11 cellular contexts compared by ENCODE assay signal in genomic region chr5:172838151-172838875, GRCh38. TPM values are rescaled to one million over a fixed set of nuclear protein-coding genes. Genes with fewer than 3 reads are reported as not detected.
DNase-seq lines count a peak whose midpoint lies in the region; ATAC-seq and TF ChIP-seq lines count a peak whose summit lies in the region.
"Had no signal": no experiment of that assay in that cellular context is flagged by ENCODE, and none has a peak within 500 bp of the region (broad histone marks: within the 10 kb centered on the region; RNA-seq: fewer than 3 reads in every experiment).

No MANE protein-coding gene starts in this region.

- no peak for DNase-seq in activated CD8-positive, alpha-beta memory T cell treated with anti-CD3 and anti-CD28 coated beads, Interleukin-2, amount 10 ng/mL, durations not matched to agents 7 days and 5 days
- no peak for DNase-seq in activated CD8-positive, alpha-beta memory T cell treated with anti-CD3 and anti-CD28 coated beads, Interleukin-2, amount 50 U/mL, for 48 hours
- DNase-seq in endodermal cell: no peak
- no peak for DNase-seq in activated CD4-positive, CD25-positive, alpha-beta regulatory T cell treated with anti-CD3 and anti-CD28 coated beads, Interleukin-2, amount 50 U/mL, for 72 hours
- DNase-seq: activated T-cell treated with anti-CD3 and anti-CD28 coated beads, Interleukin-2, amount 50 U/mL, for 4 hours; NCI-H187 treated with DMSO at 0.1 percent for 48 hours had no signal

- peak overlapping the region; percentile 48 for H3K9ac ChIP-seq in mucosa of rectum (ENCODE audit: low read depth in 1 of 2, low read length in 2 of 2)
- no peak overlapping the region for H3K9ac ChIP-seq in endodermal cell (ENCODE audit: extremely low read depth, low read length, poor library complexity, severe bottlenecking)

- peaks cover 39 to 46% of the 10 kb centered on the region in 2 donors for H3K4me1 ChIP-seq in mucosa of rectum (ENCODE audit: control insufficient read depth in 2 of 2, insufficient read depth in 2 of 2, low read length in 2 of 2)
- peaks cover 42% of the 10 kb centered on the region for H3K4me1 ChIP-seq in thymus (ENCODE audit: control insufficient read depth, insufficient read depth, low read length)
- peaks cover 22% of the 10 kb centered on the region for H3K4me1 ChIP-seq in endodermal cell (ENCODE audit: control insufficient read depth, insufficient read depth, low read length)

- H3K36me3 ChIP-seq in mucosa of rectum (ENCODE audit: control insufficient read depth in 2 of 2, insufficient read depth in 2 of 2, low read length in 2 of 2) (peaks cover 0 to 14% of the 10 kb centered on the region in 2 donors), thymus (ENCODE audit: control insufficient read depth, insufficient read depth) (peaks cover 19% of the 10 kb centered on the region), endodermal cell (ENCODE audit: control insufficient read depth, insufficient read depth, low read length) (peaks cover 22% of the 10 kb centered on the region)

- TF ChIP-seq CTCF in VCaP (conservative IDR thresholded peaks at IDR 0.05) (no peak), endodermal cell (conservative IDR thresholded peaks at IDR 0.05) (no peak)

- CTCF ChIA-PET in activated CD8-positive, alpha-beta memory T cell treated with anti-CD3 and anti-CD28 coated beads, Interleukin-2, amount 10 ng/mL, durations not matched to agents 7 days and 5 days (lab: Charles Lee): interaction anchor here (1.3 to 1.4 kb wide), 2 partner anchors 10 to 66 kb away, joined by 3 to 4 read pairs; no protein-coding TSS in a partner anchor

- no peak for ATAC-seq in activated CD8-positive, alpha-beta memory T cell treated with anti-CD3 and anti-CD28 coated beads, Interleukin-2, amount 10 ng/mL, durations not matched to agents 7 days and 5 days
- ATAC-seq in GM19397 (IDR thresholded peaks at IDR 0.05; ENCODE audit: unreplicated experiment): no peak
- ATAC-seq: A549 had no signal

- H3K27me3 ChIP-seq in mucosa of rectum (ENCODE audit: control insufficient read depth in 2 of 2, insufficient read depth in 2 of 2, low read length in 2 of 2) (no peaks in the 10 kb centered on the region), thymus (ENCODE audit: control insufficient read depth, insufficient read depth) (no peaks in the 10 kb centered on the region), endodermal cell (ENCODE audit: control insufficient read depth, insufficient read depth, low read length, poor library complexity, severe bottlenecking) (no peaks in the 10 kb centered on the region)

- H3K4me1 Mint-ChIP-seq in activated CD8-positive, alpha-beta memory T cell treated with anti-CD3 and anti-CD28 coated beads, Interleukin-2, amount 10 ng/mL, durations not matched to agents 7 days and 5 days: peaks cover 38% of the 10 kb centered on the region
- peaks cover 24% of the 10 kb centered on the region for H3K4me1 Mint-ChIP-seq in endodermal cell

- H3K9me3 ChIP-seq in mucosa of rectum (ENCODE audit: control insufficient read depth in 2 of 2, low read length in 2 of 2): no peaks in the 10 kb centered on the region
- H3K9me3 ChIP-seq in thymus (ENCODE audit: control insufficient read depth): no peaks in the 10 kb centered on the region
- no peaks in the 10 kb centered on the region for H3K9me3 ChIP-seq in endodermal cell (ENCODE audit: control insufficient read depth, low read length)
- H3K9me3 ChIP-seq: A549 had no signal

- no peak overlapping the region for H3K4me3 Mint-ChIP-seq in activated CD8-positive, alpha-beta memory T cell treated with anti-CD3 and anti-CD28 coated beads, Interleukin-2, amount 10 ng/mL, durations not matched to agents 7 days and 5 days
- H3K4me3 Mint-ChIP-seq in endodermal cell: no peak overlapping the region

- H3K9me3 Mint-ChIP-seq in activated CD8-positive, alpha-beta memory T cell treated with anti-CD3 and anti-CD28 coated beads, Interleukin-2, amount 10 ng/mL, durations not matched to agents 7 days and 5 days (ENCODE audit: low read depth): no peaks in the 10 kb centered on the region
- H3K9me3 Mint-ChIP-seq in endodermal cell: no peaks in the 10 kb centered on the region
- H3K9me3 Mint-ChIP-seq: activated T-cell treated with anti-CD3 and anti-CD28 coated beads, Interleukin-2, amount 50 U/mL, for 4 hours had no signal

- no peaks in the 10 kb centered on the region for H3K36me3 Mint-ChIP-seq in activated CD8-positive, alpha-beta memory T cell treated with anti-CD3 and anti-CD28 coated beads, Interleukin-2, amount 10 ng/mL, durations not matched to agents 7 days and 5 days
- H3K36me3 Mint-ChIP-seq in endodermal cell (ENCODE audit: low read depth): peaks cover 13% of the 10 kb centered on the region

- H3K27ac ChIP-seq in VCaP (peak overlapping the region; percentile 96), mucosa of rectum (ENCODE audit: low read depth in 2 of 2, low read length in 2 of 2) (peak overlapping the region; percentile 92 to 95), thymus (ENCODE audit: low read depth) (peak overlapping the region; percentile 98), endodermal cell (ENCODE audit: low read depth, low read length) (no peak overlapping the region)

- no peaks in the 10 kb centered on the region for H3K27me3 Mint-ChIP-seq in activated CD8-positive, alpha-beta memory T cell treated with anti-CD3 and anti-CD28 coated beads, Interleukin-2, amount 10 ng/mL, durations not matched to agents 7 days and 5 days
- no peaks in the 10 kb centered on the region for H3K27me3 Mint-ChIP-seq in endodermal cell (ENCODE audit: insufficient read depth)

- H3K4me3 ChIP-seq in mucosa of rectum (ENCODE audit: low read length in 2 of 2) (peak overlapping the region in 1 of 2 donors; percentile 55), thymus (ENCODE audit: low read length) (peak overlapping the region; percentile 37), endodermal cell (ENCODE audit: low read length) (no peak overlapping the region)
- H3K4me3 ChIP-seq: A549 had no signal

- H3K27ac Mint-ChIP-seq in activated CD8-positive, alpha-beta memory T cell treated with anti-CD3 and anti-CD28 coated beads, Interleukin-2, amount 10 ng/mL, durations not matched to agents 7 days and 5 days: peak overlapping the region; percentile 77
- H3K27ac Mint-ChIP-seq in endodermal cell: no peak overlapping the region

- WGBS in thymus: 87% methylated on average over 3 of the region's 3 CpGs
- 82 to 94% methylated on average over 3 of the region's 3 CpGs for WGBS in endodermal cell (ENCODE audit: insufficient coverage in 1 of 2, insufficient read length in 1 of 2), 2 experiments

RNA-seq across cellular contexts. Expression of gene ERGIC1, which starts 4.3 kb away (rescaled TPM):
- total RNA-seq in activated CD8-positive, alpha-beta memory T cell treated with anti-CD3 and anti-CD28 coated beads, Interleukin-2, amount 10 ng/mL, durations not matched to agents 7 days and 5 days: 10 to 100 TPM; 30.9 to 34.7 TPM
- polyA plus RNA-seq in thymus: 69.2 TPM
- 10 to 100 TPM; 81.9 to 94.8 TPM for total RNA-seq in endodermal cell
- polyA plus RNA-seq in endodermal cell (2013, experiment 1 of 2): 79.3 TPM
- 73.2 TPM for polyA plus RNA-seq in endodermal cell (2013, experiment 2 of 2)
